ENCODE assay signal across 35 cellular contexts in the genomic region with DNA sequence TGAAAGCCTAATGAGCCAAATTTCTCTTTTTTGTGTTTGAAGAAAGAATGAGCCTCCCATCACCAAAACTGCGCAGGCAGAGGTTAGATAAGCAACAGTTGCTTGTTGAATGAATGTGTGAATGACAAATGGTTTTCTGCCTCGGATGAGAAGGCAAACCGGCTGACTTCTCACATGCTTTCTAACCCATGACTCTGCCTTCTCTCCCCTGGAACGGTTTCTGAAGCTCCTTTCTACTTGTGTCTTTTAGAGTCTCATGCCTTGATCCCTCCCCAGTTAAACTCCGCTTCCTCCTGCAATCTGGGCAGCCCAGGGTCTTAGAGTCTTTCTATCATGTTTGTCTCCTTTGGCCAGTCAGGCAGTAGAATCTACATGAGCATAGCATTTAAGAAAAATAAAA.
"Had no signal": no experiment of that assay in that cellular context is flagged by ENCODE, and none has a peak within 500 bp of the region (broad histone marks: within the 10 kb centered on the region; RNA-seq: fewer than 3 reads in every experiment).

No MANE protein-coding gene starts in this region.

- DNase-seq: activated B cell treated with CpG ODN at 0.5 μM for 24 hours; activated CD4-positive, alpha-beta memory T cell treated with anti-CD3 and anti-CD28 coated beads for 36 hours; activated CD4-positive, alpha-beta T cell treated with anti-CD3 and anti-CD28 coated beads for 4 hours; activated CD4-positive, alpha-beta T cell treated with anti-CD3 and anti-CD28 coated beads, Interleukin-2, amount 10 ng/mL, durations not matched to agents 24 days and 14 days; activated CD4-positive, alpha-beta T cell treated with anti-CD3 and anti-CD28 coated beads, Interleukin-2, amount 50 U/mL, for 1 hour; activated CD4-positive, alpha-beta T cell treated with anti-CD3 and anti-CD28 coated beads, Interleukin-2, amount 50 U/mL, for 4 hours; activated CD4-positive, CD25-positive, alpha-beta regulatory T cell treated with anti-CD3 and anti-CD28 coated beads, Interleukin-2, amount 50 U/mL, for 72 hours; activated CD8-positive, alpha-beta memory T cell treated with anti-CD3 and anti-CD28 coated beads, Interleukin-2, amount 50 U/mL, for 4 hours; activated CD8-positive, alpha-beta T cell treated with anti-CD3 and anti-CD28 coated beads for 36 hours; activated effector memory CD4-positive, alpha-beta T cell treated with anti-CD3 and anti-CD28 coated beads, Interleukin-2, amount 50 U/mL, for 16 hours; activated gamma-delta T cell treated with Interleukin-2 at 50 U/mL for 16 hours; activated naive CD4-positive, alpha-beta T cell; activated naive CD4-positive, alpha-beta T cell treated with anti-CD3 and anti-CD28 coated beads for 36 hours; activated naive CD4-positive, alpha-beta T cell treated with anti-CD3 and anti-CD28 coated beads, Interleukin-2, amount 50 U/mL, for 16 hours; activated naive CD8-positive, alpha-beta T cell treated with anti-CD3 and anti-CD28 coated beads for 36 hours; activated T-cell treated with anti-CD3 and anti-CD28 coated beads for 4 hours; activated T-cell treated with anti-CD3 and anti-CD28 coated beads, Interleukin-2, amount 50 U/mL, for 1 hour; activated T-cell treated with anti-CD3 and anti-CD28 coated beads, Interleukin-2, amount 50 U/mL, for 4 hours; activated T-cell treated with anti-CD3 and anti-CD28 coated beads, Interleukin-2, amount 50 U/mL, for 72 hours; adrenal gland; amniotic stem cell; aorta; body of pancreas; brain microvascular endothelial cell; central memory CD4-positive, alpha-beta T cell; T-helper 1 cell; T-helper 2 cell; T-helper 9 cell had no signal

- H3K4me3 Mint-ChIP-seq: activated B cell treated with CpG ODN at 0.5 μM for 24 hours; activated CD4-positive, alpha-beta memory T cell treated with anti-CD3 and anti-CD28 coated beads for 36 hours; activated CD4-positive, alpha-beta T cell treated with anti-CD3 and anti-CD28 coated beads, Interleukin-2, amount 10 ng/mL, durations not matched to agents 24 days and 14 days; activated CD8-positive, alpha-beta T cell treated with anti-CD3 and anti-CD28 coated beads for 36 hours; activated naive CD4-positive, alpha-beta T cell treated with anti-CD3 and anti-CD28 coated beads for 36 hours; activated naive CD8-positive, alpha-beta T cell treated with anti-CD3 and anti-CD28 coated beads for 36 hours; activated T-cell treated with anti-CD3 and anti-CD28 coated beads, Interleukin-2, amount 50 U/mL, for 4 hours; activated T-cell treated with anti-CD3 and anti-CD28 coated beads, Interleukin-2, amount 50 U/mL, for 72 hours; activated T-helper 1 cell treated with anti-CD3 and anti-CD28 coated beads, Interleukin-12 subunit alpha, Interleukin-12 subunit beta, Interleukin-2, Interleukin-4 antibody, amounts not matched to agents 30 ng/mL and 10 ng/mL and 1 ng/mL, durations not matched to agents 14 hours and 24 hours and 36 hours; activated T-helper 17 cell treated with anti-CD3 and anti-CD28 coated beads, Interleukin-2, amount 50 U/mL, for 72 hours; T-helper 1 cell treated with Interleukin-12 subunit alpha and Interleukin-12 subunit beta and Interleukin-4 antibody, amounts not matched to agents 30 μg/mL and 1 μg/mL, for 36 hours; T-helper 2 cell treated with Interferon-gamma antibody and Interleukin-4, amounts not matched to agents 5 μg/mL and 100 μg/mL, for 36 hours had no signal

- H3K27ac ChIP-seq: adrenal gland, body of pancreas, brain microvascular endothelial cell, breast epithelium, VCaP had no signal

- H3K36me3 ChIP-seq: adrenal gland, brain microvascular endothelial cell, breast epithelium had no signal

- H3K27me3 ChIP-seq: adrenal gland, body of pancreas, brain microvascular endothelial cell, breast epithelium had no signal

- H3K4me1 ChIP-seq: adrenal gland, breast epithelium had no signal

- H3K4me3 ChIP-seq: adrenal gland, body of pancreas, breast epithelium had no signal

- H3K9me3 Mint-ChIP-seq: activated B cell treated with CpG ODN at 0.5 μM for 24 hours; activated CD4-positive, alpha-beta memory T cell treated with anti-CD3 and anti-CD28 coated beads for 36 hours; activated CD4-positive, alpha-beta T cell treated with anti-CD3 and anti-CD28 coated beads, Interleukin-2, amount 10 ng/mL, durations not matched to agents 24 days and 14 days; activated CD8-positive, alpha-beta T cell treated with anti-CD3 and anti-CD28 coated beads for 36 hours; activated naive CD4-positive, alpha-beta T cell treated with anti-CD3 and anti-CD28 coated beads for 36 hours; activated naive CD4-positive, alpha-beta T cell treated with anti-CD3 and anti-CD28 coated beads, Interleukin-2, amount 50 U/mL, for 72 hours; activated naive CD8-positive, alpha-beta T cell treated with anti-CD3 and anti-CD28 coated beads for 36 hours; activated T-cell treated with anti-CD3 and anti-CD28 coated beads, Interleukin-2, amount 50 U/mL, for 4 hours; activated T-cell treated with anti-CD3 and anti-CD28 coated beads, Interleukin-2, amount 50 U/mL, for 72 hours; activated T-helper 1 cell treated with anti-CD3 and anti-CD28 coated beads, Interleukin-12 subunit alpha, Interleukin-12 subunit beta, Interleukin-2, Interleukin-4 antibody, amounts not matched to agents 30 ng/mL and 10 ng/mL and 1 ng/mL, durations not matched to agents 14 hours and 24 hours and 36 hours; activated T-helper 17 cell treated with anti-CD3 and anti-CD28 coated beads, Interleukin-2, amount 50 U/mL, for 72 hours; T-helper 1 cell treated with Interleukin-12 subunit alpha and Interleukin-12 subunit beta and Interleukin-4 antibody, amounts not matched to agents 30 μg/mL and 1 μg/mL, for 36 hours; T-helper 2 cell treated with Interferon-gamma antibody and Interleukin-4, amounts not matched to agents 5 μg/mL and 100 μg/mL, for 36 hours had no signal

- H3K27ac Mint-ChIP-seq: activated B cell treated with CpG ODN at 0.5 μM for 24 hours; activated CD4-positive, alpha-beta memory T cell treated with anti-CD3 and anti-CD28 coated beads for 36 hours; activated CD4-positive, alpha-beta T cell treated with anti-CD3 and anti-CD28 coated beads, Interleukin-2, amount 10 ng/mL, durations not matched to agents 24 days and 14 days; activated CD8-positive, alpha-beta T cell treated with anti-CD3 and anti-CD28 coated beads for 36 hours; activated naive CD4-positive, alpha-beta T cell treated with anti-CD3 and anti-CD28 coated beads for 36 hours; activated naive CD4-positive, alpha-beta T cell treated with anti-CD3 and anti-CD28 coated beads, Interleukin-2, amount 50 U/mL, for 72 hours; activated naive CD8-positive, alpha-beta T cell treated with anti-CD3 and anti-CD28 coated beads for 36 hours; activated T-cell treated with anti-CD3 and anti-CD28 coated beads, Interleukin-2, amount 50 U/mL, for 72 hours; activated T-helper 1 cell treated with anti-CD3 and anti-CD28 coated beads, Interleukin-12 subunit alpha, Interleukin-12 subunit beta, Interleukin-2, Interleukin-4 antibody, amounts not matched to agents 30 ng/mL and 10 ng/mL and 1 ng/mL, durations not matched to agents 14 hours and 24 hours and 36 hours; activated T-helper 17 cell treated with anti-CD3 and anti-CD28 coated beads, Interleukin-2, amount 50 U/mL, for 72 hours; T-helper 1 cell treated with Interleukin-12 subunit alpha and Interleukin-12 subunit beta and Interleukin-4 antibody, amounts not matched to agents 30 μg/mL and 1 μg/mL, for 36 hours; T-helper 2 cell treated with Interferon-gamma antibody and Interleukin-4, amounts not matched to agents 5 μg/mL and 100 μg/mL, for 36 hours had no signal

- H3K4me1 Mint-ChIP-seq: activated B cell treated with CpG ODN at 0.5 μM for 24 hours; activated CD4-positive, alpha-beta T cell treated with anti-CD3 and anti-CD28 coated beads, Interleukin-2, amount 10 ng/mL, durations not matched to agents 24 days and 14 days; activated naive CD8-positive, alpha-beta T cell treated with anti-CD3 and anti-CD28 coated beads for 36 hours; activated T-helper 17 cell treated with anti-CD3 and anti-CD28 coated beads, Interleukin-2, amount 50 U/mL, for 72 hours had no signal

- H3K36me3 Mint-ChIP-seq: activated CD4-positive, alpha-beta memory T cell treated with anti-CD3 and anti-CD28 coated beads for 36 hours; activated naive CD4-positive, alpha-beta T cell treated with anti-CD3 and anti-CD28 coated beads, Interleukin-2, amount 50 U/mL, for 72 hours; activated naive CD8-positive, alpha-beta T cell treated with anti-CD3 and anti-CD28 coated beads for 36 hours had no signal

- H3K9me3 ChIP-seq: adrenal gland, body of pancreas, breast epithelium had no signal
